35 cellular contexts compared by ENCODE assay signal in the genomic region with DNA sequence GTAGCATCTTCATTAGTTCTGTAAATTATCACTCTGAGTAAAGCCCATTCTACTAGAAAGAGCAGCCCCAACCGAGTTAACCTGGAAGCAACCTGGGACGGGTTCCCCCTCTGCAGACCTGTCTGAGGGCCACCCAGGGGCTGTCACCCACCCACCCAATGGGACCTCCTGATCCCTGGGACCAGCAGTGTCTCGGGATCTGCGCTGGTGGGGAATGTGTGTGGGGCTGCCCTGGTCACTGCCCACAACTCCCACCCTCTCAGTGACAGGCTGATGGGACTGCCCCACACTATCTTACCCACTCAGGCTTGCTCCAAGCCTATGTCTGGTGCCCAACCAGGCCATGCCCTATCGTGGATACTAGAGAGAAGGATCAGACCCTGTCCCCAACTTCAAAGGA.
"Had no signal": no experiment of that assay in that cellular context is flagged by ENCODE, and none has a peak within 500 bp of the region (broad histone marks: within the 10 kb centered on the region; RNA-seq: fewer than 3 reads in every experiment).

No MANE protein-coding gene starts in this region.

- H3K9me3 ChIP-seq: adrenal gland, body of pancreas, breast epithelium had no signal

- H3K4me1 ChIP-seq: adrenal gland, body of pancreas, breast epithelium had no signal

- H3K36me3 ChIP-seq: adrenal gland, brain microvascular endothelial cell, breast epithelium had no signal

- H3K27me3 Mint-ChIP-seq: activated CD4-positive, alpha-beta T cell treated with anti-CD3 and anti-CD28 coated beads, Interleukin-2, amount 10 ng/mL, durations not matched to agents 24 days and 14 days; activated CD8-positive, alpha-beta T cell treated with anti-CD3 and anti-CD28 coated beads for 36 hours; activated naive CD8-positive, alpha-beta T cell treated with anti-CD3 and anti-CD28 coated beads for 36 hours had no signal

- H3K27ac Mint-ChIP-seq: activated B cell treated with CpG ODN at 0.5 μM for 24 hours; activated CD4-positive, alpha-beta memory T cell treated with anti-CD3 and anti-CD28 coated beads for 36 hours; activated CD4-positive, alpha-beta T cell treated with anti-CD3 and anti-CD28 coated beads, Interleukin-2, amount 10 ng/mL, durations not matched to agents 24 days and 14 days; activated CD8-positive, alpha-beta T cell treated with anti-CD3 and anti-CD28 coated beads for 36 hours; activated naive CD4-positive, alpha-beta T cell treated with anti-CD3 and anti-CD28 coated beads for 36 hours; activated naive CD4-positive, alpha-beta T cell treated with anti-CD3 and anti-CD28 coated beads, Interleukin-2, amount 50 U/mL, for 72 hours; activated naive CD8-positive, alpha-beta T cell treated with anti-CD3 and anti-CD28 coated beads for 36 hours; activated T-cell treated with anti-CD3 and anti-CD28 coated beads, Interleukin-2, amount 50 U/mL, for 72 hours; activated T-helper 1 cell treated with anti-CD3 and anti-CD28 coated beads, Interleukin-12 subunit alpha, Interleukin-12 subunit beta, Interleukin-2, Interleukin-4 antibody, amounts not matched to agents 30 ng/mL and 10 ng/mL and 1 ng/mL, durations not matched to agents 14 hours and 24 hours and 36 hours; activated T-helper 17 cell treated with anti-CD3 and anti-CD28 coated beads, Interleukin-2, amount 50 U/mL, for 72 hours; T-helper 1 cell treated with Interleukin-12 subunit alpha and Interleukin-12 subunit beta and Interleukin-4 antibody, amounts not matched to agents 30 μg/mL and 1 μg/mL, for 36 hours; T-helper 2 cell treated with Interferon-gamma antibody and Interleukin-4, amounts not matched to agents 5 μg/mL and 100 μg/mL, for 36 hours had no signal

- ATAC-seq: activated CD8-positive, alpha-beta T cell treated with anti-CD3 and anti-CD28 coated beads for 36 hours; activated naive CD4-positive, alpha-beta T cell treated with anti-CD3 and anti-CD28 coated beads, Interleukin-2, amount 50 U/mL, for 72 hours; activated T-cell treated with anti-CD3 and anti-CD28 coated beads, Interleukin-2, amount 50 U/mL, for 4 hours; activated T-cell treated with anti-CD3 and anti-CD28 coated beads, Interleukin-2, amount 50 U/mL, for 72 hours; activated T-helper 17 cell treated with anti-CD3 and anti-CD28 coated beads, Interleukin-2, amount 50 U/mL, for 72 hours; body of pancreas had no signal

- H3K9me3 Mint-ChIP-seq: activated B cell treated with CpG ODN at 0.5 μM for 24 hours; activated CD4-positive, alpha-beta memory T cell treated with anti-CD3 and anti-CD28 coated beads for 36 hours; activated CD4-positive, alpha-beta T cell treated with anti-CD3 and anti-CD28 coated beads, Interleukin-2, amount 10 ng/mL, durations not matched to agents 24 days and 14 days; activated CD8-positive, alpha-beta T cell treated with anti-CD3 and anti-CD28 coated beads for 36 hours; activated naive CD4-positive, alpha-beta T cell treated with anti-CD3 and anti-CD28 coated beads for 36 hours; activated naive CD4-positive, alpha-beta T cell treated with anti-CD3 and anti-CD28 coated beads, Interleukin-2, amount 50 U/mL, for 72 hours; activated naive CD8-positive, alpha-beta T cell treated with anti-CD3 and anti-CD28 coated beads for 36 hours; activated T-cell treated with anti-CD3 and anti-CD28 coated beads, Interleukin-2, amount 50 U/mL, for 4 hours; activated T-cell treated with anti-CD3 and anti-CD28 coated beads, Interleukin-2, amount 50 U/mL, for 72 hours; activated T-helper 1 cell treated with anti-CD3 and anti-CD28 coated beads, Interleukin-12 subunit alpha, Interleukin-12 subunit beta, Interleukin-2, Interleukin-4 antibody, amounts not matched to agents 30 ng/mL and 10 ng/mL and 1 ng/mL, durations not matched to agents 14 hours and 24 hours and 36 hours; activated T-helper 17 cell treated with anti-CD3 and anti-CD28 coated beads, Interleukin-2, amount 50 U/mL, for 72 hours; T-helper 1 cell treated with Interleukin-12 subunit alpha and Interleukin-12 subunit beta and Interleukin-4 antibody, amounts not matched to agents 30 μg/mL and 1 μg/mL, for 36 hours; T-helper 2 cell treated with Interferon-gamma antibody and Interleukin-4, amounts not matched to agents 5 μg/mL and 100 μg/mL, for 36 hours had no signal

- H3K27me3 ChIP-seq: adrenal gland, body of pancreas, brain microvascular endothelial cell, breast epithelium had no signal

- H3K4me1 Mint-ChIP-seq: activated B cell treated with CpG ODN at 0.5 μM for 24 hours; activated CD4-positive, alpha-beta T cell treated with anti-CD3 and anti-CD28 coated beads, Interleukin-2, amount 10 ng/mL, durations not matched to agents 24 days and 14 days; activated T-helper 17 cell treated with anti-CD3 and anti-CD28 coated beads, Interleukin-2, amount 50 U/mL, for 72 hours had no signal

- H3K36me3 Mint-ChIP-seq: activated CD4-positive, alpha-beta memory T cell treated with anti-CD3 and anti-CD28 coated beads for 36 hours; activated naive CD4-positive, alpha-beta T cell treated with anti-CD3 and anti-CD28 coated beads, Interleukin-2, amount 50 U/mL, for 72 hours; activated naive CD8-positive, alpha-beta T cell treated with anti-CD3 and anti-CD28 coated beads for 36 hours had no signal

- H3K27ac ChIP-seq: adrenal gland, body of pancreas, brain microvascular endothelial cell, breast epithelium, VCaP had no signal

- H3K4me3 Mint-ChIP-seq: activated B cell treated with CpG ODN at 0.5 μM for 24 hours; activated CD4-positive, alpha-beta memory T cell treated with anti-CD3 and anti-CD28 coated beads for 36 hours; activated CD4-positive, alpha-beta T cell treated with anti-CD3 and anti-CD28 coated beads, Interleukin-2, amount 10 ng/mL, durations not matched to agents 24 days and 14 days; activated CD8-positive, alpha-beta T cell treated with anti-CD3 and anti-CD28 coated beads for 36 hours; activated naive CD4-positive, alpha-beta T cell treated with anti-CD3 and anti-CD28 coated beads for 36 hours; activated naive CD8-positive, alpha-beta T cell treated with anti-CD3 and anti-CD28 coated beads for 36 hours; activated T-cell treated with anti-CD3 and anti-CD28 coated beads, Interleukin-2, amount 50 U/mL, for 4 hours; activated T-cell treated with anti-CD3 and anti-CD28 coated beads, Interleukin-2, amount 50 U/mL, for 72 hours; activated T-helper 1 cell treated with anti-CD3 and anti-CD28 coated beads, Interleukin-12 subunit alpha, Interleukin-12 subunit beta, Interleukin-2, Interleukin-4 antibody, amounts not matched to agents 30 ng/mL and 10 ng/mL and 1 ng/mL, durations not matched to agents 14 hours and 24 hours and 36 hours; activated T-helper 17 cell treated with anti-CD3 and anti-CD28 coated beads, Interleukin-2, amount 50 U/mL, for 72 hours; T-helper 1 cell treated with Interleukin-12 subunit alpha and Interleukin-12 subunit beta and Interleukin-4 antibody, amounts not matched to agents 30 μg/mL and 1 μg/mL, for 36 hours; T-helper 2 cell treated with Interferon-gamma antibody and Interleukin-4, amounts not matched to agents 5 μg/mL and 100 μg/mL, for 36 hours had no signal

- DNase-seq: activated B cell treated with CpG ODN at 0.5 μM for 24 hours; activated CD4-positive, alpha-beta memory T cell treated with anti-CD3 and anti-CD28 coated beads for 36 hours; activated CD4-positive, alpha-beta T cell treated with anti-CD3 and anti-CD28 coated beads for 4 hours; activated CD4-positive, alpha-beta T cell treated with anti-CD3 and anti-CD28 coated beads, Interleukin-2, amount 10 ng/mL, durations not matched to agents 24 days and 14 days; activated CD4-positive, alpha-beta T cell treated with anti-CD3 and anti-CD28 coated beads, Interleukin-2, amount 50 U/mL, for 1 hour; activated CD4-positive, alpha-beta T cell treated with anti-CD3 and anti-CD28 coated beads, Interleukin-2, amount 50 U/mL, for 4 hours; activated CD4-positive, CD25-positive, alpha-beta regulatory T cell treated with anti-CD3 and anti-CD28 coated beads, Interleukin-2, amount 50 U/mL, for 72 hours; activated CD8-positive, alpha-beta memory T cell treated with anti-CD3 and anti-CD28 coated beads, Interleukin-2, amount 50 U/mL, for 4 hours; activated CD8-positive, alpha-beta T cell treated with anti-CD3 and anti-CD28 coated beads for 36 hours; activated effector memory CD4-positive, alpha-beta T cell treated with anti-CD3 and anti-CD28 coated beads, Interleukin-2, amount 50 U/mL, for 16 hours; activated gamma-delta T cell treated with Interleukin-2 at 50 U/mL for 16 hours; activated naive CD4-positive, alpha-beta T cell; activated naive CD4-positive, alpha-beta T cell treated with anti-CD3 and anti-CD28 coated beads for 36 hours; activated naive CD4-positive, alpha-beta T cell treated with anti-CD3 and anti-CD28 coated beads, Interleukin-2, amount 50 U/mL, for 16 hours; activated naive CD8-positive, alpha-beta T cell treated with anti-CD3 and anti-CD28 coated beads for 36 hours; activated T-cell treated with anti-CD3 and anti-CD28 coated beads for 4 hours; activated T-cell treated with anti-CD3 and anti-CD28 coated beads, Interleukin-2, amount 50 U/mL, for 1 hour; activated T-cell treated with anti-CD3 and anti-CD28 coated beads, Interleukin-2, amount 50 U/mL, for 4 hours; activated T-cell treated with anti-CD3 and anti-CD28 coated beads, Interleukin-2, amount 50 U/mL, for 72 hours; adrenal gland; amniotic stem cell; aorta; body of pancreas; brain microvascular endothelial cell; SW 1271; T-helper 1 cell; T-helper 2 cell; T-helper 9 cell had no signal

- H3K4me3 ChIP-seq: adrenal gland, body of pancreas, breast epithelium had no signal
